ENCODE assay signal across 2 cellular contexts in genomic region chr5:134877159-134877558, GRCh38.
TF ChIP-seq lines count a peak whose summit lies in the region.

No MANE protein-coding gene starts in this region.

TF ChIP-seq in HEK293, 187 proteins besides CTCF, POLR2A, EP300 and RAD21 (continued from another document):
- TF ChIP-seq SCRT1 (tag by site-specific recombination; IDR thresholded peaks at IDR 0.05; ENCODE audit: borderline replicate concordance) (0 out of 2 replicates have a peak, but pooled peaks have one; percentile 64), ZNF544 (tag by site-specific recombination; IDR thresholded peaks at IDR 0.05) (0 out of 2 replicates have a peak, but pooled peaks have one; percentile 8)
TF ChIP-seq in HEK293: peak in this region for 2.

TF ChIP-seq in WTC11, 78 proteins besides CTCF, POLR2A, EP300 and RAD21 (continued from another document):
- TF ChIP-seq ZNF281 (CRISPR knock-in tag; IDR thresholded peaks at IDR 0.05) (no peak), CBFB (CRISPR knock-in tag; IDR thresholded peaks at IDR 0.05; ENCODE audit: low read depth) (no peak), ZMAT4 (CRISPR knock-in tag; IDR thresholded peaks at IDR 0.05) (no peak), ZNF232 (CRISPR knock-in tag; IDR thresholded peaks at IDR 0.05) (no peak), ETV6 (CRISPR knock-in tag; IDR thresholded peaks at IDR 0.05) (no peak), ZNF138 (CRISPR knock-in tag; conservative IDR thresholded peaks at IDR 0.05) (no peak), PREB (CRISPR knock-in tag; IDR thresholded peaks at IDR 0.05; ENCODE audit: borderline replicate concordance) (no peak), ELF4 (CRISPR knock-in tag; IDR thresholded peaks at IDR 0.05; ENCODE audit: low read depth) (no peak), USF2 (CRISPR knock-in tag; IDR thresholded peaks at IDR 0.05) (no peak)
